In the genomic region with DNA sequence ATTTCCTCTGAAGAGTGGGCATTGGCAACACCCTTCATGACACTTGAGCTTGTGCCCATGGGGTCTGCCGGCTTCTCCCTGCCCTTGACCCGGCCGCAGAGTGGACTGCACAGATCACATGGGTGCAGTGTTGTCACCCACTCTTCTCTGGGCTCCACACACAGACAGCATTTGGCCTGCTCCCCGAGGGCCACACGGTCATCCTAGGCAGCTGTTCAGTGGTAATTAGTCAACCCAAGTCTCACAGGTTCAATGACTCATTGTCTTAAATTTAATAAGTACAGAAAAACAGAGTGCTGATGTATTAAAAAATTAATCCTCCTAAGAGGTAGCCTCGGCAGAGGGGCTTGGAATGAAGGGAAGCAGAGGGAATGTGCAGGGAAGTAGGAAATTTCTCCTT, we compare ENCODE assay signal across 13 cellular contexts.
A peak's percentile ranks its signal among the peaks of the same experiment; 100 is the strongest.
DNase-seq lines count a peak whose midpoint lies in the region; ATAC-seq and TF ChIP-seq lines count a peak whose summit lies in the region.
"Had no signal": no experiment of that assay in that cellular context is flagged by ENCODE, and none has a peak within 500 bp of the region (broad histone marks: within the 10 kb centered on the region; RNA-seq: fewer than 3 reads in every experiment).

No MANE protein-coding gene starts in this region.

- ATAC-seq in GM18861 (IDR thresholded peaks at IDR 0.05; ENCODE audit: unreplicated experiment) (peak; percentile 32), GM21423 (IDR thresholded peaks at IDR 0.05; ENCODE audit: unreplicated experiment) (no peak)

- peak overlapping the region; percentile 22 for H3K27ac ChIP-seq in WERI-Rb-1
- H3K27ac ChIP-seq in layer of hippocampus (ENCODE audit: low read depth, low read length), result peak overlapping the region; percentile 27

- no peak overlapping the region for H3K4me3 ChIP-seq in WERI-Rb-1 (ENCODE audit: low read depth, low read length)
- H3K4me3 ChIP-seq: HAP-1, smooth muscle cell had no signal

- no peaks in the 10 kb centered on the region for H3K27me3 ChIP-seq in WERI-Rb-1 (ENCODE audit: insufficient read depth, low read depth, severe bottlenecking)
- no peaks in the 10 kb centered on the region for H3K27me3 ChIP-seq in layer of hippocampus (ENCODE audit: control insufficient read depth, insufficient read depth, low read length)

- DNase-seq in D341Med (ENCODE audit: low spot score), result peak; percentile 86
- DNase-seq in WERI-Rb-1, result no peak
- no peak for DNase-seq in C1 segment of cervical spinal cord (lab: John Stamatoyannopoulos, UW)
- DNase-seq in foreskin melanocyte, result no peak
- DNase-seq in cerebellum (ENCODE audit: low spot score), result no peak
- DNase-seq: activated gamma-delta T cell, DMS79 treated with DMSO at 0.1 percent for 48 hours, NCI-H510A treated with DMSO at 0.1 percent for 48 hours had no signal

- H3K9me3 ChIP-seq in WERI-Rb-1 (ENCODE audit: severe bottlenecking), result no peaks in the 10 kb centered on the region
- H3K9me3 ChIP-seq: HAP-1 had no signal

- peaks cover 39% of the 10 kb centered on the region for H3K36me3 ChIP-seq in WERI-Rb-1
- H3K36me3 ChIP-seq: HAP-1 had no signal

- TF ChIP-seq CTCF in WERI-Rb-1 (IDR thresholded peaks at IDR 0.05; ENCODE audit: low read depth, low read length), result no peak
